Comparison of ENCODE assay signal across 12 cellular contexts in the genomic region with DNA sequence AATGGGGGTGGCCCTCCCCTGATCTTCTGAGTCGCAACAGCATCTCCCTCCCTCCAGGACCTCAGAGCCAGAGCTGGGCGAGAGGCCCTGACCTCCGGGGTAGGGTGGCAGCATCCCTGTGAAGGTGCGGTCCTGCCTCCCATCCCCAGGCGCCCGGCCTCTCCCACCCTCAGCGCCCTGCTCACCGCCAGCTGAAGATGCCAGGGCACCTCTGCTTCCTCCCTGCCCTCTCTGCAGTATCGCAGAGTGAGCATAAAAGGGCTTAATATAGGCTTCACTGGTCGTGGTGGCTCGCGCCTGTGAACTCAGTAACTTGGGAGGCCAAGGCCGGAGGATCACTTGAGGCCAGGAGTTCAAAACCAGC. TPM values are rescaled to one million over a fixed set of nuclear protein-coding genes. Genes with fewer than 3 reads are reported as not detected.
A peak's percentile ranks its signal among the peaks of the same experiment; 100 is the strongest.
DNase-seq lines count a peak whose midpoint lies in the region; ATAC-seq and TF ChIP-seq lines count a peak whose summit lies in the region.
"Had no signal": no experiment of that assay in that cellular context is flagged by ENCODE, and none has a peak within 500 bp of the region (broad histone marks: within the 10 kb centered on the region; RNA-seq: fewer than 3 reads in every experiment).

No MANE protein-coding gene starts in this region.

- H3K4me2 ChIP-seq in BLaER1, result peak overlapping the region; percentile 92

- H3K27me3 Mint-ChIP-seq in activated T-helper 2 cell treated with anti-CD3 and anti-CD28 coated beads, Interferon-gamma antibody, Interleukin-2, Interleukin-4, amounts not matched to agents 10 μg/mL and 5 μg/mL and 100 μg/mL, durations not matched to agents 14 hours and 24 hours and 36 hours (ENCODE audit: low read depth), result peaks cover 9% of the 10 kb centered on the region
- peaks cover 0 to 21% (median 7%) of the 10 kb centered on the region in 3 donors for H3K27me3 Mint-ChIP-seq in naive B cell

- H3K4me1 Mint-ChIP-seq in activated T-helper 2 cell treated with anti-CD3 and anti-CD28 coated beads, Interferon-gamma antibody, Interleukin-2, Interleukin-4, amounts not matched to agents 10 μg/mL and 5 μg/mL and 100 μg/mL, durations not matched to agents 14 hours and 24 hours and 36 hours (ENCODE audit: low read depth), result peaks cover 5% of the 10 kb centered on the region
- peaks cover 0 to 9% (median 7%) of the 10 kb centered on the region in 3 donors for H3K4me1 Mint-ChIP-seq in naive B cell

- H3K27me3 ChIP-seq in BLaER1 (no peaks in the 10 kb centered on the region), GM06990 (replicated peaks; ENCODE audit: control insufficient read depth, insufficient read depth, low read length) (no peaks in the 10 kb centered on the region), tibial nerve (peaks cover 0 to 63% of the 10 kb centered on the region in 2 donors)
- H3K27me3 ChIP-seq: right atrium auricular region had no signal

- H3K4me3 ChIP-seq in BLaER1 (peak overlapping the region; percentile 65), GM06990 (replicated peaks; ENCODE audit: low read depth, low read length) (peak overlapping the region; percentile 59), tibial nerve (peak overlapping the region in 1 of 4 donors; percentile 43)

- H3K27ac ChIP-seq in BLaER1, result peak overlapping the region; percentile 83
- no peak overlapping the region for H3K27ac ChIP-seq in tibial nerve
- H3K27ac ChIP-seq: C4-2B, right atrium auricular region had no signal

- H3K4me1 ChIP-seq in BLaER1, result peaks cover 47% of the 10 kb centered on the region
- peaks cover 0 to 13% (median 0%) of the 10 kb centered on the region in 4 donors for H3K4me1 ChIP-seq in tibial nerve
- H3K4me1 ChIP-seq: right atrium auricular region had no signal

- H3K9me3 ChIP-seq in BLaER1, result no peaks in the 10 kb centered on the region
- no peaks in the 10 kb centered on the region for H3K9me3 ChIP-seq in tibial nerve
- H3K9me3 ChIP-seq: right atrium auricular region had no signal

- H3K27ac Mint-ChIP-seq in activated T-helper 2 cell treated with anti-CD3 and anti-CD28 coated beads, Interferon-gamma antibody, Interleukin-2, Interleukin-4, amounts not matched to agents 10 μg/mL and 5 μg/mL and 100 μg/mL, durations not matched to agents 14 hours and 24 hours and 36 hours, result no peak overlapping the region
- peak overlapping the region in 1 of 6 donors; percentile 80 for H3K27ac Mint-ChIP-seq in naive B cell

- H3K36me3 Mint-ChIP-seq in activated T-helper 2 cell treated with anti-CD3 and anti-CD28 coated beads, Interferon-gamma antibody, Interleukin-2, Interleukin-4, amounts not matched to agents 10 μg/mL and 5 μg/mL and 100 μg/mL, durations not matched to agents 14 hours and 24 hours and 36 hours (ENCODE audit: low read depth), result no peaks in the 10 kb centered on the region
- H3K36me3 Mint-ChIP-seq in naive B cell, result no peaks in the 10 kb centered on the region

- no peaks in the 10 kb centered on the region for H4K20me1 ChIP-seq in BLaER1

- no peak for DNase-seq in GM06990 (ENCODE audit: extremely low read depth, insufficient read length)
- no peak for DNase-seq in activated T-helper 2 cell treated with anti-CD3 and anti-CD28 coated beads, Interferon-gamma antibody, Interleukin-2, Interleukin-4, amounts not matched to agents 10 μg/mL and 5 μg/mL and 100 μg/mL, durations not matched to agents 14 hours and 24 hours and 36 hours (ENCODE audit: low spot score)
- DNase-seq in naive B cell, result no peak
- no peak for DNase-seq in tibial nerve (ENCODE audit: low spot score in 2 of 2)
- no peak for DNase-seq in NCI-H2171 (lab: John Stamatoyannopoulos, UW)

- H3K9me3 Mint-ChIP-seq in activated T-helper 2 cell treated with anti-CD3 and anti-CD28 coated beads, Interferon-gamma antibody, Interleukin-2, Interleukin-4, amounts not matched to agents 10 μg/mL and 5 μg/mL and 100 μg/mL, durations not matched to agents 14 hours and 24 hours and 36 hours, result no peaks in the 10 kb centered on the region
- H3K9me3 Mint-ChIP-seq in naive B cell, result no peaks in the 10 kb centered on the region

- H3K4me3 Mint-ChIP-seq in activated T-helper 2 cell treated with anti-CD3 and anti-CD28 coated beads, Interferon-gamma antibody, Interleukin-2, Interleukin-4, amounts not matched to agents 10 μg/mL and 5 μg/mL and 100 μg/mL, durations not matched to agents 14 hours and 24 hours and 36 hours (ENCODE audit: low read depth), result peak overlapping the region; percentile 49
- peak overlapping the region; percentile 72 to 92 (median 86) for H3K4me3 Mint-ChIP-seq in naive B cell

- ATAC-seq in naive B cell (ENCODE audit: low read depth in 2 of 2), result no peak
- no peak for ATAC-seq in HG02763 (IDR thresholded peaks at IDR 0.05; ENCODE audit: unreplicated experiment)
- ATAC-seq in HG03045 (IDR thresholded peaks at IDR 0.05; ENCODE audit: unreplicated experiment), result no peak

- TF ChIP-seq EP300 in tibial nerve (IDR thresholded peaks at IDR 0.05), result no peak

- intact Hi-C loops in activated T-helper 2 cell treated with anti-CD3 and anti-CD28 coated beads, Interferon-gamma antibody, Interleukin-2, Interleukin-4, amounts not matched to agents 10 μg/mL and 5 μg/mL and 100 μg/mL, durations not matched to agents 14 hours and 24 hours and 36 hours (cut with micrococcal nuclease), result no loop called here

- TF ChIP-seq CTCF in GM06990 (IDR thresholded peaks at IDR 0.05; ENCODE audit: insufficient read depth, low read length, poor library complexity, severe bottlenecking), result no peak
- TF ChIP-seq CTCF in tibial nerve (IDR thresholded peaks at IDR 0.05), result no peak

- H3K9ac ChIP-seq in BLaER1, result peak overlapping the region; percentile 75; the same call in 1 of the 2 replicates

- H3K36me3 ChIP-seq in BLaER1 (no peaks in the 10 kb centered on the region), GM06990 (ENCODE audit: control insufficient read depth, insufficient read depth, low read length) (no peaks in the 10 kb centered on the region; the same call in 1 of the 2 replicates), tibial nerve (no peaks in the 10 kb centered on the region)
- H3K36me3 ChIP-seq: right atrium auricular region had no signal

- WGBS in tibial nerve, 2 donors, result 60 to 64% methylated on average over 10 to 13 of the region's 13 CpGs

- no peak for TF ChIP-seq POLR2A in tibial nerve (IDR thresholded peaks at IDR 0.05)

RNA-seq across cellular contexts. Expression of gene MPP2, which starts 10.7 kb away (rescaled TPM):
- total RNA-seq in activated T-helper 2 cell treated with anti-CD3 and anti-CD28 coated beads, Interferon-gamma antibody, Interleukin-2, Interleukin-4, amounts not matched to agents 10 μg/mL and 5 μg/mL and 100 μg/mL, durations not matched to agents 14 hours and 24 hours and 36 hours, result 1.2 and 1.4 TPM in 2 replicates
- polyA plus RNA-seq in naive B cell (ENCODE audit: low read depth in 6 of 6), result under 1 TPM in 1 of 6 donors, not detected in 5; 0.18 TPM
- 10 to 100 TPM in 2 of 4 donors, 1 to 10 TPM in 2; 4.2 to 22.9 (median 9.3) TPM for total RNA-seq in tibial nerve

RNA-seq across cellular contexts. Expression of gene PPY, which starts 24.3 kb away (rescaled TPM):
- total RNA-seq in activated T-helper 2 cell treated with anti-CD3 and anti-CD28 coated beads, Interferon-gamma antibody, Interleukin-2, Interleukin-4, amounts not matched to agents 10 μg/mL and 5 μg/mL and 100 μg/mL, durations not matched to agents 14 hours and 24 hours and 36 hours, result not detected in 2 replicates
- not detected for polyA plus RNA-seq in naive B cell (ENCODE audit: low read depth in 6 of 6)
- total RNA-seq in tibial nerve, result not detected
- total RNA-seq: activated CD8-positive, alpha-beta memory T cell treated with anti-CD3 and anti-CD28 coated beads for 36 hours; G401; right atrium auricular region had no signal

RNA-seq across cellular contexts. Expression of gene PYY, which starts 35.7 kb away (rescaled TPM):
- 0.18 TPM in 1 of 2 replicates, not detected in the other for total RNA-seq in activated T-helper 2 cell treated with anti-CD3 and anti-CD28 coated beads, Interferon-gamma antibody, Interleukin-2, Interleukin-4, amounts not matched to agents 10 μg/mL and 5 μg/mL and 100 μg/mL, durations not matched to agents 14 hours and 24 hours and 36 hours
- polyA plus RNA-seq in naive B cell (ENCODE audit: low read depth in 6 of 6), result not detected
- 1 to 10 TPM in 1 of 4 donors, not detected in 3; 2.0 TPM for total RNA-seq in tibial nerve
- total RNA-seq: activated CD8-positive, alpha-beta memory T cell treated with anti-CD3 and anti-CD28 coated beads for 36 hours; G401; right atrium auricular region had no signal
